9 cellular contexts compared by ENCODE assay signal in genomic region chr10:104232613-104233102, GRCh38. TPM values are rescaled to one million over a fixed set of nuclear protein-coding genes. Genes with fewer than 3 reads are reported as not detected.
DNase-seq lines count a peak whose midpoint lies in the region; ATAC-seq, FAIRE-seq and TF ChIP-seq lines count a peak whose summit lies in the region.
"Had no signal": no experiment of that assay in that cellular context is flagged by ENCODE, and none has a peak within 500 bp of the region (broad histone marks: within the 10 kb centered on the region; RNA-seq: fewer than 3 reads in every experiment).

No MANE protein-coding gene starts in this region.

- H3K36me3 Mint-ChIP-seq in neural crest cell (ENCODE audit: low read depth): no peaks in the 10 kb centered on the region

- POLR2A ChIA-PET in H1 (lab: Charles Lee; ENCODE audit: partially characterized antibody): interaction anchor here (0.6 to 1.2 kb wide), 3 partner anchors 11 to 46 kb away, joined by 3 read pairs; no protein-coding TSS in a partner anchor

- ATAC-seq in GM19025 (IDR thresholded peaks at IDR 0.05; ENCODE audit: low read depth, unreplicated experiment) (peak; percentile 5), HG03469 (IDR thresholded peaks at IDR 0.05; ENCODE audit: unreplicated experiment) (no peak)

- peak overlapping the region; percentile 91; the same call in 1 of the 2 replicates for H4K8ac ChIP-seq in H1 (ENCODE audit: extremely low read depth, insufficient read depth, low read length)

- CTCF ChIA-PET in H1 (lab: Charles Lee; ENCODE audit: partially characterized antibody): interaction anchor here (1.0 to 1.5 kb wide), 2 partner anchors 26 to 42 kb away, joined by 3 to 5 read pairs; no protein-coding TSS in a partner anchor

- TF ChIP-seq POLR2A in H1 (IDR thresholded peaks at IDR 0.05; ENCODE audit: control extremely low read depth in 1 of 2, low read depth in 2 of 2, low read length in 2 of 2): no peak

- H2BK20ac ChIP-seq in H1 (ENCODE audit: low read length): no peak overlapping the region

- H3K9me3 ChIP-seq in HUES64 (ENCODE audit: insufficient read depth, low read depth, low read length) (peaks cover 14% of the 10 kb centered on the region), H1 (ENCODE audit: insufficient read depth in 2 of 2, low read depth in 1 of 2, low read length in 1 of 2) (peaks cover 0 to 10% of the 10 kb centered on the region in 2 experiments; a peak in 2 of 4 replicates)

- TF ChIP-seq RAD21 in H1 (IDR thresholded peaks at IDR 0.05 in 1 of 2, conservative IDR thresholded peaks at IDR 0.05 in 1 of 2; ENCODE audit: low read depth in 2 of 2, low read length in 2 of 2): no peak

- peak overlapping the region; percentile 63; the same call in 1 of the 2 replicates for H2BK12ac ChIP-seq in H1 (ENCODE audit: low read depth, low read length)

- H2BK5ac ChIP-seq in H1 (ENCODE audit: low read depth, low read length): 0 out of 2 replicates have a peak overlapping the region, but pooled peaks have one; percentile 21

- no peak for TF ChIP-seq EP300 in H1 (IDR thresholded peaks at IDR 0.05; ENCODE audit: borderline replicate concordance in 1 of 2, low read depth in 2 of 2, low read length in 2 of 2)

- WGBS in HUES64: 12% methylated on average over 16 of the region's 20 CpGs
- WGBS in H1 (ENCODE audit: extremely low coverage in 1 of 2, insufficient coverage in 1 of 2, insufficient read length in 1 of 2, insufficient replicate concordance in 2 of 2, low coverage in 1 of 2, low lambda C conversion rate in 2 of 2, missing lambda C conversion rate in 1 of 2), 2 experiments: 25% methylated on average over 20 of the region's 20 CpGs; no CpG with 5 or more reads in 1 of the 2 experiments

- no peak overlapping the region for H3K4ac ChIP-seq in H1 (replicated peaks; ENCODE audit: insufficient read length, low read depth, low read length)

- peaks cover 9% of the 10 kb centered on the region for H3K23me2 ChIP-seq in H1 (ENCODE audit: low read depth, low read length)

- H3K27me3 ChIP-seq in HUES64 (ENCODE audit: insufficient read depth, low read length) (peaks cover 6% of the 10 kb centered on the region), H1 (replicated peaks in 1 of 4; ENCODE audit: control insufficient read depth in 3 of 4, extremely low read depth in 1 of 4, insufficient read depth in 3 of 4, low read length in 3 of 4) (peaks cover 0 to 2% (median 0%) of the 10 kb centered on the region in 4 experiments; a peak in 1 of 7 replicates)

- no peak overlapping the region for H4K91ac ChIP-seq in H1 (replicated peaks; ENCODE audit: insufficient read length, low read length)

- peak overlapping the region; percentile 84; the same call in 1 of the 2 replicates for H2AFZ ChIP-seq in H1 (ENCODE audit: low read length)

- no peak overlapping the region for H3K27ac ChIP-seq in HUES64 (ENCODE audit: low read depth, low read length)
- no peak overlapping the region for H3K27ac ChIP-seq in H1 (ENCODE audit: low read depth, low read length)

- H3K9ac ChIP-seq in HUES64 (ENCODE audit: low read depth, low read length): peak overlapping the region; percentile 67
- H3K9ac ChIP-seq in H1 (replicated peaks in 1 of 4; ENCODE audit: extremely low read depth in 1 of 4, low read depth in 3 of 4, low read length in 3 of 4): peak overlapping the region; percentile 57 to 76 (median 64); a peak in 6 of 7 replicates

- no peaks in the 10 kb centered on the region for H3K79me1 ChIP-seq in H1 (ENCODE audit: low read depth, low read length)

- peak overlapping the region; percentile 78 for H4K5ac ChIP-seq in H1 (ENCODE audit: insufficient read length, low read depth, low read length)

- H3K14ac ChIP-seq in H1 (ENCODE audit: insufficient read length): no peak overlapping the region

- peak overlapping the region; percentile 35 for H3K27ac Mint-ChIP-seq in neural crest cell (ENCODE audit: unreplicated experiment)

- DNase-seq in H1 (ENCODE audit: low read depth in 1 of 2, low spot score in 2 of 2) (no peak), neural crest cell (ENCODE audit: low read depth, low spot score) (no peak), NOMO-1 (lab: John Stamatoyannopoulos, UW; ENCODE audit: unreplicated experiment in 2 of 2) (no peak), NCI-H187 treated with DMSO at 0.1 percent for 48 hours (lab: John Stamatoyannopoulos, UW) (no peak)
- no peak for DNase-seq in activated effector memory CD4-positive, alpha-beta T cell treated with Interleukin-2 at 50 U/mL for 16 hours

- H3K9me3 Mint-ChIP-seq in neural crest cell: peaks cover 4% of the 10 kb centered on the region

- H2AK5ac ChIP-seq in H1 (ENCODE audit: low read depth, low read length): no peak overlapping the region

- no peaks in the 10 kb centered on the region for H3K79me2 ChIP-seq in H1 (ENCODE audit: control insufficient read depth in 1 of 2, insufficient read depth in 2 of 2, low read length in 2 of 2)

- H3K56ac ChIP-seq in H1 (replicated peaks; ENCODE audit: insufficient read length, low read depth, low read length): no peak overlapping the region

- no peak overlapping the region for H3K23ac ChIP-seq in H1 (ENCODE audit: insufficient read length)

- no peak overlapping the region for H3K18ac ChIP-seq in H1 (ENCODE audit: extremely low read depth, low read length)

- H3K4me1 ChIP-seq in HUES64 (ENCODE audit: insufficient read depth, low read length) (peaks cover 6% of the 10 kb centered on the region; the same call in 1 of the 2 replicates), H1 (replicated peaks in 1 of 4; ENCODE audit: control insufficient read depth in 3 of 4, insufficient read depth in 4 of 4, low read length in 3 of 4) (no peaks in the 10 kb centered on the region)

- FAIRE-seq in H1 (lab: Jason Lieb, UNC): no peak

- no peaks in the 10 kb centered on the region for H4K20me1 ChIP-seq in H1 (replicated peaks in 1 of 2; ENCODE audit: control insufficient read depth in 1 of 2, insufficient read depth in 2 of 2, low read length in 2 of 2)

- H3K4me3 ChIP-seq in HUES64 (ENCODE audit: low read length) (peak overlapping the region; percentile 79), H1 (ENCODE audit: extremely low read depth in 1 of 4, insufficient read depth in 2 of 4, low read depth in 3 of 4, low read length in 4 of 4) (peak overlapping the region; percentile 69 to 82 (median 76))

- H3K36me3 ChIP-seq in HUES64 (ENCODE audit: insufficient read depth, low read length) (no peaks in the 10 kb centered on the region), H1 (ENCODE audit: control insufficient read depth in 2 of 4, insufficient read depth in 4 of 4, low read length in 3 of 4) (no peaks in the 10 kb centered on the region; a peak in 1 of 8 replicates)

- peaks cover 38% of the 10 kb centered on the region for H3K27me3 Mint-ChIP-seq in neural crest cell (ENCODE audit: low read depth)

- TF ChIP-seq CTCF in H1 (IDR thresholded peaks at IDR 0.05; ENCODE audit: control extremely low read depth in 1 of 3, insufficient read depth in 1 of 3, low read depth in 1 of 3, low read length in 3 of 3): no peak
- TF ChIP-seq CTCF in neural crest cell (conservative IDR thresholded peaks at IDR 0.05): no peak

- peak overlapping the region; percentile 95 for H3K4me3 Mint-ChIP-seq in neural crest cell

- peak overlapping the region; percentile 78 to 94 for H3K4me2 ChIP-seq in H1 (ENCODE audit: insufficient read depth in 1 of 2, low read depth in 2 of 2, low read length in 2 of 2)

- no peak overlapping the region for H2BK120ac ChIP-seq in H1 (replicated peaks; ENCODE audit: low read depth, low read length)

- no peak overlapping the region for H2BK15ac ChIP-seq in H1 (ENCODE audit: low read length)

- H3K4me1 Mint-ChIP-seq in neural crest cell: peaks cover 8% of the 10 kb centered on the region

TF ChIP-seq in H1, 55 proteins besides CTCF, POLR2A, EP300 and RAD21 (continues in another document):
- TF ChIP-seq JUN (IDR thresholded peaks at IDR 0.05; ENCODE audit: low read depth, low read length) (no peak), TBP (IDR thresholded peaks at IDR 0.05; ENCODE audit: low read depth, low read length) (no peak)

RNA-seq across cellular contexts. Expression of gene CFAP43, which starts 0.5 kb away (rescaled TPM):
- 0.35 TPM for polyA plus RNA-seq in HUES64 (2013, experiment 1 of 2)
- polyA plus RNA-seq in HUES64 (2013, experiment 2 of 2): 0.44 TPM
- 0.11 and 0.23 TPM in 2 replicates for total RNA-seq in H1 (2021; fragmentation: NEBNext Ultra II Directional; extraction: Animal tissue kit (Norgen Biotek cat#: 25700))
- polyA plus RNA-seq in H1 (2011; rRNA removed): 0.27 and 0.35 TPM in 2 replicates
- polyA plus RNA-seq in H1 (2011; cell fraction: cytosol; rRNA removed): 0.47 TPM
- 0.31 TPM for polyA plus RNA-seq in H1 (2011; cell fraction: nucleus; rRNA removed)
- 0.25 to 0.69 TPM (median 0.39 TPM) in 4 replicates for polyA plus RNA-seq in H1 (2012, experiment 1 of 2)
- not detected for polyA plus RNA-seq in H1 (2012, experiment 2 of 2)
- polyA plus RNA-seq in H1 (2013, experiment 1 of 2): 0.14 TPM
- 0.13 TPM for polyA plus RNA-seq in H1 (2013, experiment 2 of 2)
- 0.76 and 0.82 TPM in 2 replicates for polyA minus RNA-seq in H1 (2011; rRNA and poly(A)+ RNA removed)
- polyA minus RNA-seq in H1 (2011; cell fraction: cytosol; rRNA and poly(A)+ RNA removed): not detected
- 1.5 TPM for polyA minus RNA-seq in H1 (2011; cell fraction: nucleus; rRNA and poly(A)+ RNA removed)
- total RNA-seq in neural crest cell: 0.63 and 0.71 TPM in 2 replicates
- total RNA-seq: T-helper 2 cell treated with Interferon-gamma antibody and Interleukin-4, amounts not matched to agents 100 ng/mL and 5 ng/mL, for 36 hours had no signal

RNA-seq across cellular contexts. Expression of gene GSTO1, which starts 22.0 kb away (rescaled TPM):
- polyA plus RNA-seq in HUES64 (2013, experiment 1 of 2): 111 TPM
- polyA plus RNA-seq in HUES64 (2013, experiment 2 of 2): 122 TPM
- total RNA-seq in H1 (2021; fragmentation: NEBNext Ultra II Directional; extraction: Animal tissue kit (Norgen Biotek cat#: 25700)): 32.5 and 33.8 TPM in 2 replicates
- polyA plus RNA-seq in H1 (2011; rRNA removed): 17.3 and 22.4 TPM in 2 replicates
- 35.1 TPM for polyA plus RNA-seq in H1 (2011; cell fraction: cytosol; rRNA removed)
- 8.9 TPM for polyA plus RNA-seq in H1 (2011; cell fraction: nucleus; rRNA removed)
- polyA plus RNA-seq in H1 (2012, experiment 1 of 2): 36.6 to 51.9 TPM (median 38.2 TPM) in 4 replicates
- polyA plus RNA-seq in H1 (2012, experiment 2 of 2): 38.4 TPM
- 38.7 TPM for polyA plus RNA-seq in H1 (2013, experiment 1 of 2)
- polyA plus RNA-seq in H1 (2013, experiment 2 of 2): 35.2 TPM
- polyA minus RNA-seq in H1 (2011; rRNA and poly(A)+ RNA removed): 8.4 and 9.0 TPM in 2 replicates
- 9.7 TPM for polyA minus RNA-seq in H1 (2011; cell fraction: cytosol; rRNA and poly(A)+ RNA removed)
- polyA minus RNA-seq in H1 (2011; cell fraction: nucleus; rRNA and poly(A)+ RNA removed): 10.0 TPM
- 85.9 and 86.8 TPM in 2 replicates for total RNA-seq in neural crest cell

RNA-seq across cellular contexts. Expression of gene GSTO2, which starts 36.3 kb away (rescaled TPM):
- polyA plus RNA-seq in HUES64 (2013, experiment 1 of 2): 3.7 TPM
- polyA plus RNA-seq in HUES64 (2013, experiment 2 of 2): 6.6 TPM
- total RNA-seq in H1 (2021; fragmentation: NEBNext Ultra II Directional; extraction: Animal tissue kit (Norgen Biotek cat#: 25700)): 12.7 and 13.1 TPM in 2 replicates
- 34.0 and 41.7 TPM in 2 replicates for polyA plus RNA-seq in H1 (2011; rRNA removed)
- polyA plus RNA-seq in H1 (2011; cell fraction: cytosol; rRNA removed): 28.2 TPM
- 20.6 TPM for polyA plus RNA-seq in H1 (2011; cell fraction: nucleus; rRNA removed)
- 17.5 to 19.3 TPM (median 17.6 TPM) in 4 replicates for polyA plus RNA-seq in H1 (2012, experiment 1 of 2)
- polyA plus RNA-seq in H1 (2012, experiment 2 of 2): 23.3 TPM
- 12.6 TPM for polyA plus RNA-seq in H1 (2013, experiment 1 of 2)
- 11.7 TPM for polyA plus RNA-seq in H1 (2013, experiment 2 of 2)
- 19.5 and 23.4 TPM in 2 replicates for polyA minus RNA-seq in H1 (2011; rRNA and poly(A)+ RNA removed)
- 6.8 TPM for polyA minus RNA-seq in H1 (2011; cell fraction: cytosol; rRNA and poly(A)+ RNA removed)
- 16.5 TPM for polyA minus RNA-seq in H1 (2011; cell fraction: nucleus; rRNA and poly(A)+ RNA removed)
- 0.27 and 0.58 TPM in 2 replicates for total RNA-seq in neural crest cell
